15 cellular contexts compared by ENCODE assay signal in genomic region chr6:5231289-5231688, GRCh38.
"Had no signal": no experiment of that assay in that cellular context is flagged by ENCODE, and none has a peak within 500 bp of the region (broad histone marks: within the 10 kb centered on the region; RNA-seq: fewer than 3 reads in every experiment).

No MANE protein-coding gene starts in this region.

- ATAC-seq: activated CD4-positive, alpha-beta T cell treated with anti-CD3 and anti-CD28 coated beads for 36 hours; left lobe of liver; sciatic nerve had no signal

- H3K4me3 Mint-ChIP-seq: activated CD4-positive, alpha-beta T cell treated with anti-CD3 and anti-CD28 coated beads for 36 hours; memory B cell; nephron; type B pancreatic cell had no signal

- DNase-seq: activated CD4-positive, alpha-beta T cell treated with anti-CD3 and anti-CD28 coated beads for 36 hours; activated naive CD4-positive, alpha-beta T cell treated with anti-CD3 and anti-CD28 coated beads, Interleukin-2, amount 50 U/mL, for 16 hours; activated T-cell treated with anti-CD3 and anti-CD28 coated beads for 4 hours; adrenal gland; spleen; stimulated activated CD4-positive, alpha-beta T cell treated with anti-CD3 and anti-CD28 coated beads, Interleukin-2, amount 100 ng/mL, for 24 hours; stimulated activated naive CD4-positive, alpha-beta T cell; SW 1271 had no signal

- H3K27ac Mint-ChIP-seq: activated CD4-positive, alpha-beta T cell treated with anti-CD3 and anti-CD28 coated beads for 36 hours; activated T-helper 2 cell treated with anti-CD3 and anti-CD28 coated beads, Interferon-gamma antibody, Interleukin-2, Interleukin-4, amounts not matched to agents 10 μg/mL and 5 μg/mL and 100 μg/mL, durations not matched to agents 14 hours and 24 hours and 36 hours; memory B cell; nephron; type B pancreatic cell had no signal

- H3K4me1 Mint-ChIP-seq: memory B cell, nephron had no signal

- H3K27me3 Mint-ChIP-seq: activated CD4-positive, alpha-beta T cell treated with anti-CD3 and anti-CD28 coated beads for 36 hours; memory B cell; type B pancreatic cell had no signal

- H3K27ac ChIP-seq: adrenal gland, esophagus muscularis mucosa, spleen had no signal

- H3K27me3 ChIP-seq: adrenal gland, esophagus muscularis mucosa, spleen had no signal

- H3K4me3 ChIP-seq: adrenal gland, esophagus muscularis mucosa, spleen had no signal

- H3K9me3 ChIP-seq: adrenal gland, esophagus muscularis mucosa, spleen had no signal

- H3K9me3 Mint-ChIP-seq: activated T-helper 2 cell treated with anti-CD3 and anti-CD28 coated beads, Interferon-gamma antibody, Interleukin-2, Interleukin-4, amounts not matched to agents 10 μg/mL and 5 μg/mL and 100 μg/mL, durations not matched to agents 14 hours and 24 hours and 36 hours; memory B cell; nephron; type B pancreatic cell had no signal
